Comparison of ENCODE assay signal across 8 cellular contexts in the genomic region with DNA sequence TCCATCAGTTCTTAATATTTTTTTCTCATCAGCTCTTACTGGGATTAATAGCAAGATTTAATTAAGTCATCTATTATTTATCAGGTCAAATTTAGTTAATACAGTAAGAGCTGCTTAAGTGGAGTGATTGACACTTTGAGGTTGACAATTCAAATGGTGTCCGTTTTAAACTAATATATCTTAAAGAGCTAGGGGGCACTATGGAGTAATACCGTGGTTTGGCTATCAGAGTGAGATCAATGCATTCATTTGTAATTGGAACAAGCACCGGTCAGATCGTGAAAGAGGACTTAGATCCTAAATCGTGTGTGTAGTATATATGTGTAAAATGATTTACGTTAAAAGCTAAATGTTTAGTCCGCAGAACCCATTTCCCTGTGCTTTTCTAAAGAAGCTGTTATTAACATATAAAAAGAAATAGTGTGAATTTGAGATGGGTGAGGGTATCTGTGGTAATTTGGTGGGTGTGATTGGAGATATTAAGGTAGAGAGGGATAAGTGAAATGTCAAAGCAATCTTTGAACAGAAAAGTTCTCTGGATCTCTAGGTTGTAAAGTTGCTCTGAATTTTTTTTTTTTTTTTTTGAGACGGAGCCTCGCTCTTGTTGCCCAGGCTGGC. TPM values are rescaled to one million over a fixed set of nuclear protein-coding genes. Genes with fewer than 3 reads are reported as not detected.
DNase-seq lines count a peak whose midpoint lies in the region; FAIRE-seq and TF ChIP-seq lines count a peak whose summit lies in the region.

No MANE protein-coding gene starts in this region.

- peak; percentile 80 for FAIRE-seq in GM18507 (lab: Jason Lieb, UNC)

- POLR2A ChIA-PET in BJ (lab: Charles Lee): interaction anchor here (0.6 kb wide), 2 partner anchors 24 to 374 kb away, joined by 3 to 30 read pairs; no protein-coding TSS in a partner anchor

- peak; percentile 62 for TF ChIP-seq CTCF in BJ (IDR thresholded peaks at IDR 0.05; ENCODE audit: insufficient read depth, low read depth, low read length)
- TF ChIP-seq CTCF in astrocyte of the cerebellum (IDR thresholded peaks at IDR 0.05; ENCODE audit: low read depth, low read length, missing control alignments): peak; percentile 61

- H3K36me3 ChIP-seq in BJ (ENCODE audit: control insufficient read depth, insufficient read depth, low read length): no peaks in the 10 kb centered on the region
- peaks cover 0 to 3% (median 0%) of the 10 kb centered on the region in 5 donors for H3K36me3 ChIP-seq in subcutaneous abdominal adipose tissue (ENCODE audit: control insufficient read depth in 5 of 5, insufficient read depth in 5 of 5, low read length in 5 of 5)

- in situ Hi-C loops in astrocyte of the cerebellum (cut with HindIII; ENCODE audit: low sequenced_read_pairs): loop anchor here (5.0 kb wide), 1 partner anchor 93 kb away; no protein-coding TSS in a partner anchor

- peak overlapping the region; percentile 99; the same call in 1 of the 2 replicates for H3K4me3 ChIP-seq in BJ (ENCODE audit: low read depth, low read length)
- H3K4me3 ChIP-seq in astrocyte of the cerebellum (ENCODE audit: low read depth, low read length): peak overlapping the region; percentile 88
- H3K4me3 ChIP-seq in subcutaneous abdominal adipose tissue (ENCODE audit: low read depth in 1 of 5, low read length in 5 of 5): peak overlapping the region; percentile 92 to 98 (median 95)

- H3K9ac ChIP-seq in subcutaneous abdominal adipose tissue (ENCODE audit: low read length in 5 of 5): peak overlapping the region; percentile 94 to 99 (median 98)

- peak overlapping the region; percentile 99 for H3K27ac ChIP-seq in subcutaneous abdominal adipose tissue (ENCODE audit: low read depth, low read length)

- CTCF ChIA-PET in BJ (lab: Yijun Ruan, JAX): interaction anchor here (0.7 to 4.1 kb wide), 32 partner anchors 8 to 266 kb away, joined by 3 to 41 read pairs (median 4); a partner anchor contains a TSS

- H3K9me3 ChIP-seq in subcutaneous abdominal adipose tissue (ENCODE audit: control insufficient read depth in 5 of 5, low read length in 5 of 5): no peaks in the 10 kb centered on the region

- peaks cover 5 to 42% (median 26%) of the 10 kb centered on the region in 5 donors for H3K4me1 ChIP-seq in subcutaneous abdominal adipose tissue (ENCODE audit: control insufficient read depth in 5 of 5, insufficient read depth in 5 of 5, low read length in 5 of 5)

- DNase-seq in BJ (ENCODE audit: low read depth): no peak
- DNase-seq in GM18507 (ENCODE audit: extremely low spot score, insufficient read length, low read depth): no peak
- DNase-seq in NCI-H510A treated with DMSO at 0.1 percent for 48 hours (lab: John Stamatoyannopoulos, UW): peak; percentile 89
- DNase-seq in astrocyte of the cerebellum (ENCODE audit: low read depth): peak; percentile 42
- peak; percentile 89 for DNase-seq in inferior parietal cortex (ENCODE audit: extremely low spot score)
- DNase-seq in NCI-H187 (lab: John Stamatoyannopoulos, UW): no peak
- no peak for DNase-seq in activated CD8-positive, alpha-beta memory T cell treated with anti-CD3 and anti-CD28 coated beads for 24 hours

- H3K27me3 ChIP-seq in BJ (ENCODE audit: control insufficient read depth, insufficient read depth, low read length) (no peaks in the 10 kb centered on the region), subcutaneous abdominal adipose tissue (ENCODE audit: control insufficient read depth in 5 of 5, insufficient read depth in 4 of 5, low read length in 5 of 5) (no peaks in the 10 kb centered on the region)

RNA-seq across cellular contexts. Expression of a gene that starts 2.3 kb away (rescaled TPM):
- 17.6 and 24.2 TPM in 2 replicates for polyA plus RNA-seq in BJ (2011; rRNA removed)
- 19.9 and 20.6 TPM in 2 replicates for polyA minus RNA-seq in BJ (2011; rRNA and poly(A)+ RNA removed)

Comparison
In these comparisons a context has a peak if more than half of its experiments do, and no peak if none do; other contexts are left out.
1. DNase-seq: peak in NCI-H510A treated with DMSO at 0.1 percent for 48 hours (single experiment), astrocyte of the cerebellum (single experiment) and inferior parietal cortex (single experiment); none in BJ (single experiment), GM18507 (single experiment), NCI-H187 (0 of 2) and activated CD8-positive, alpha-beta memory T cell treated with anti-CD3 and anti-CD28 coated beads for 24 hours (single experiment).
2. Peak in every context shown above with its lines, with median percentiles within 50 percentile points of each other: H3K4me3 ChIP-seq.